In genomic region chr5:158705901-158706300, GRCh38 we compare ENCODE assay signal across 19 cellular contexts.
DNase-seq lines count a peak whose midpoint lies in the region; ATAC-seq and TF ChIP-seq lines count a peak whose summit lies in the region.
"Had no signal": no experiment of that assay in that cellular context is flagged by ENCODE, and none has a peak within 500 bp of the region (broad histone marks: within the 10 kb centered on the region; RNA-seq: fewer than 3 reads in every experiment).

No MANE protein-coding gene starts in this region.

- peaks cover 18% of the 10 kb centered on the region for H3K4me1 Mint-ChIP-seq in activated B cell treated with CpG ODN at 0.5 μM for 24 hours
- H3K4me1 Mint-ChIP-seq in stimulated activated naive B cell treated with anti-CD40 and anti-IgM and Interleukin-4, amounts not matched to agents 10 μg/mL and 1 μg/mL and 100 μg/mL, for 72 hours, result peaks cover 16 to 33% of the 10 kb centered on the region in 2 donors
- H3K4me1 Mint-ChIP-seq: CD8-positive, alpha-beta memory T cell had no signal

- peak overlapping the region; percentile 12 for H3K27ac Mint-ChIP-seq in activated B cell treated with CpG ODN at 0.5 μM for 24 hours
- H3K27ac Mint-ChIP-seq in stimulated activated naive B cell treated with anti-CD40 and anti-IgM and Interleukin-4, amounts not matched to agents 10 μg/mL and 1 μg/mL and 100 μg/mL, for 72 hours, result peak overlapping the region; percentile 11
- H3K27ac Mint-ChIP-seq: CD8-positive, alpha-beta memory T cell had no signal

- H3K9me2 ChIP-seq in neural cell (ENCODE audit: insufficient read depth, low read length) (no peaks in the 10 kb centered on the region), Karpas-422 (replicated peaks; ENCODE audit: insufficient read depth, low read length) (no peaks in the 10 kb centered on the region)

- peaks cover 97% of the 10 kb centered on the region for H3K36me3 Mint-ChIP-seq in activated B cell treated with CpG ODN at 0.5 μM for 24 hours (ENCODE audit: low read depth)
- peaks cover 75 to 89% of the 10 kb centered on the region in 2 donors for H3K36me3 Mint-ChIP-seq in stimulated activated naive B cell treated with anti-CD40 and anti-IgM and Interleukin-4, amounts not matched to agents 10 μg/mL and 1 μg/mL and 100 μg/mL, for 72 hours

- peak overlapping the region; percentile 33 for H3K4me2 ChIP-seq in BLaER1
- no peak overlapping the region for H3K4me2 ChIP-seq in neural cell (ENCODE audit: low read length)
- no peak overlapping the region for H3K4me2 ChIP-seq in Karpas-422 (ENCODE audit: low read depth, low read length, poor library complexity, severe bottlenecking)
- H3K4me2 ChIP-seq: A549 had no signal

- peaks cover 99% of the 10 kb centered on the region for H3K4me1 ChIP-seq in BLaER1
- H3K4me1 ChIP-seq in uterus, result no peaks in the 10 kb centered on the region
- peaks cover 21% of the 10 kb centered on the region for H3K4me1 ChIP-seq in Karpas-422 (ENCODE audit: low read length)

- H3K36me3 ChIP-seq in BLaER1, result peaks cover 100% of the 10 kb centered on the region
- H3K36me3 ChIP-seq in neural cell (ENCODE audit: insufficient read depth, low read length), result peaks cover 52% of the 10 kb centered on the region
- H3K36me3 ChIP-seq in uterus, result no peaks in the 10 kb centered on the region
- peaks cover 63% of the 10 kb centered on the region for H3K36me3 ChIP-seq in Karpas-422 (ENCODE audit: insufficient read depth, low read length)

- H3K27me3 Mint-ChIP-seq in activated B cell treated with CpG ODN at 0.5 μM for 24 hours, result no peaks in the 10 kb centered on the region
- H3K27me3 Mint-ChIP-seq in stimulated activated naive B cell treated with anti-CD40 and anti-IgM and Interleukin-4, amounts not matched to agents 10 μg/mL and 1 μg/mL and 100 μg/mL, for 72 hours, result no peaks in the 10 kb centered on the region

- H3K4me3 Mint-ChIP-seq in activated B cell treated with CpG ODN at 0.5 μM for 24 hours, result no peak overlapping the region
- no peak overlapping the region for H3K4me3 Mint-ChIP-seq in stimulated activated naive B cell treated with anti-CD40 and anti-IgM and Interleukin-4, amounts not matched to agents 10 μg/mL and 1 μg/mL and 100 μg/mL, for 72 hours
- H3K4me3 Mint-ChIP-seq: CD8-positive, alpha-beta memory T cell had no signal

- POLR2A ChIA-PET in activated B cell treated with CpG ODN at 0.5 μM for 24 hours (lab: Charles Lee), result no interaction called here

- no peak for DNase-seq in activated B cell treated with CpG ODN at 0.5 μM for 24 hours
- DNase-seq in stimulated activated naive B cell treated with anti-CD40 and anti-IgM and Interleukin-4, amounts not matched to agents 10 μg/mL and 1 μg/mL and 100 μg/mL, for 72 hours, result no peak
- no peak for DNase-seq in uterus
- no peak for DNase-seq in hypothalamus (lab: John Stamatoyannopoulos, UW)
- no peak for DNase-seq in D341Med (ENCODE audit: low spot score)
- DNase-seq in Karpas-422, result no peak
- DNase-seq: AML-193; CD8-positive, alpha-beta memory T cell; COR-L47; DMS79 treated with DMSO at 0.1 percent for 48 hours; EL; GOT3; H7 had no signal

- H4K20me1 ChIP-seq in BLaER1 (peaks cover 33% of the 10 kb centered on the region; the same call in 1 of the 2 replicates), neural cell (ENCODE audit: insufficient read depth) (no peaks in the 10 kb centered on the region), Karpas-422 (ENCODE audit: insufficient read depth, low read depth, low read length) (no peaks in the 10 kb centered on the region)

- TF ChIP-seq EP300 in neural cell (conservative IDR thresholded peaks at IDR 0.05; ENCODE audit: poor library complexity, severe bottlenecking), result no peak

- ATAC-seq in activated B cell treated with CpG ODN at 0.5 μM for 24 hours (ENCODE audit: low read depth), result no peak
- ATAC-seq in stimulated activated naive B cell treated with anti-CD40 and anti-IgM and Interleukin-4, amounts not matched to agents 10 μg/mL and 1 μg/mL and 100 μg/mL, for 72 hours (replicated peaks), result no peak
- ATAC-seq: A549, GM12878, HCT116 had no signal

- no peak for TF ChIP-seq POLR2A in uterus (IDR thresholded peaks at IDR 0.05)

- H3K4me3 ChIP-seq in BLaER1, result no peak overlapping the region
- no peak overlapping the region for H3K4me3 ChIP-seq in neural cell (ENCODE audit: low read length)
- H3K4me3 ChIP-seq in uterus, result no peak overlapping the region
- no peak overlapping the region for H3K4me3 ChIP-seq in Karpas-422 (ENCODE audit: low read length)
- H3K4me3 ChIP-seq: A549, GM12878 had no signal

- no peaks in the 10 kb centered on the region for H3K27me3 ChIP-seq in BLaER1
- H3K27me3 ChIP-seq in neural cell (ENCODE audit: insufficient read depth, low read depth, low read length), result no peaks in the 10 kb centered on the region
- H3K27me3 ChIP-seq in uterus, result no peaks in the 10 kb centered on the region
- no peaks in the 10 kb centered on the region for H3K27me3 ChIP-seq in Karpas-422 (ENCODE audit: low read length)

- CTCF ChIA-PET in activated B cell treated with CpG ODN at 0.5 μM for 24 hours (lab: Charles Lee), result no interaction called here

- peak overlapping the region; percentile 55 for H3K27ac ChIP-seq in BLaER1
- H3K27ac ChIP-seq in neural cell (ENCODE audit: low read length), result no peak overlapping the region
- H3K27ac ChIP-seq in uterus, result no peak overlapping the region
- H3K27ac ChIP-seq in Karpas-422 (ENCODE audit: low read length), result no peak overlapping the region
- H3K27ac ChIP-seq: 22Rv1, A549 had no signal

- TF ChIP-seq CTCF in activated B cell treated with CpG ODN at 0.5 μM for 24 hours (IDR thresholded peaks at IDR 0.05) (no peak), neural cell (IDR thresholded peaks at IDR 0.05; ENCODE audit: poor library complexity, severe bottlenecking) (no peak), uterus (IDR thresholded peaks at IDR 0.05) (no peak)

- peaks cover 12% of the 10 kb centered on the region for H3K9me3 Mint-ChIP-seq in activated B cell treated with CpG ODN at 0.5 μM for 24 hours
- H3K9me3 Mint-ChIP-seq in stimulated activated naive B cell treated with anti-CD40 and anti-IgM and Interleukin-4, amounts not matched to agents 10 μg/mL and 1 μg/mL and 100 μg/mL, for 72 hours, result peaks cover 10 to 14% of the 10 kb centered on the region in 2 donors

- intact Hi-C loops in activated B cell treated with CpG ODN at 0.5 μM for 24 hours (cut with micrococcal nuclease), result no loop called here
- intact Hi-C loops in uterus (cut with DNase I; ENCODE audit: low total_unique reads), result no loop called here

- no peaks in the 10 kb centered on the region for H3K79me2 ChIP-seq in neural cell (replicated peaks; ENCODE audit: insufficient read depth, low read length)
- no peaks in the 10 kb centered on the region; the same call in 1 of the 2 replicates for H3K79me2 ChIP-seq in Karpas-422 (ENCODE audit: low read length)

- no peak for TF ChIP-seq RAD21 in neural cell (conservative IDR thresholded peaks at IDR 0.05)

- H3K9me3 ChIP-seq in BLaER1, result peaks cover 27% of the 10 kb centered on the region
- peaks cover 13% of the 10 kb centered on the region for H3K9me3 ChIP-seq in neural cell (ENCODE audit: low read length)
- no peaks in the 10 kb centered on the region for H3K9me3 ChIP-seq in uterus
- no peaks in the 10 kb centered on the region for H3K9me3 ChIP-seq in Karpas-422 (ENCODE audit: low read length)

- H3F3A ChIP-seq in neural cell (ENCODE audit: insufficient read depth, low read length, poor library complexity, severe bottlenecking), result no peaks in the 10 kb centered on the region

- H3K9ac ChIP-seq in BLaER1 (no peak overlapping the region), neural cell (ENCODE audit: low read length) (no peak overlapping the region), Karpas-422 (ENCODE audit: low read length) (no peak overlapping the region)

- H2AFZ ChIP-seq in neural cell (ENCODE audit: low read depth, low read length) (no peak overlapping the region), Karpas-422 (ENCODE audit: low read length) (no peak overlapping the region)

TF ChIP-seq in neural cell, 6 proteins besides CTCF, POLR2A, EP300 and RAD21:
- TF ChIP-seq EZH2 (IDR thresholded peaks at IDR 0.05; ENCODE audit: borderline replicate concordance, insufficient read depth, low read length, poor library complexity, severe bottlenecking), result no peak
- TF ChIP-seq REST (IDR thresholded peaks at IDR 0.05; ENCODE audit: borderline replicate concordance), result no peak
- peak; percentile 26 for TF ChIP-seq POLR2AphosphoS5 (IDR thresholded peaks at IDR 0.05)
- no peak for TF ChIP-seq MXI1 (conservative IDR thresholded peaks at IDR 0.05; ENCODE audit: poor library complexity, severe bottlenecking)
- no peak for TF ChIP-seq TAF1 (IDR thresholded peaks at IDR 0.05; ENCODE audit: low read depth)
